25 cellular contexts compared by ENCODE assay signal in genomic region chr17:17093764-17094163, GRCh38. TPM values are rescaled to one million over a fixed set of nuclear protein-coding genes. Genes with fewer than 3 reads are reported as not detected.
DNase-seq lines count a peak whose midpoint lies in the region; ATAC-seq, FAIRE-seq and TF ChIP-seq lines count a peak whose summit lies in the region.
"Had no signal": no experiment of that assay in that cellular context is flagged by ENCODE, and none has a peak within 500 bp of the region (broad histone marks: within the 10 kb centered on the region; RNA-seq: fewer than 3 reads in every experiment).

No MANE protein-coding gene starts in this region.

- H3K9me3 ChIP-seq in mammary epithelial cell (replicated peaks; ENCODE audit: insufficient read depth, low read length) (no peaks in the 10 kb centered on the region), kidney (ENCODE audit: control insufficient read depth in 1 of 2, low read length in 2 of 2) (no peaks in the 10 kb centered on the region), tibial artery (no peaks in the 10 kb centered on the region)
- H3K9me3 ChIP-seq in naive thymus-derived CD4-positive, alpha-beta T cell (ENCODE audit: control insufficient read depth in 2 of 3, low read length in 3 of 3), result no peaks in the 10 kb centered on the region
- H3K9me3 ChIP-seq: A549, breast epithelium, neutrophil, vagina had no signal

- BruUV-seq in MCF 10A (replicated peaks; lab: Mats Ljungman, UMichigan) (no TSS peak), mammary epithelial cell (replicated peaks; lab: Mats Ljungman, UMichigan) (no TSS peak)

- H2AFZ ChIP-seq in mammary epithelial cell (ENCODE audit: low read depth, low read length), result no peak overlapping the region

- H3K9ac ChIP-seq in mammary epithelial cell (ENCODE audit: insufficient read depth, low read length), result no peak overlapping the region
- H3K9ac ChIP-seq in kidney (ENCODE audit: low read length in 2 of 2), result peak overlapping the region; percentile 8 to 46

- peak overlapping the region; percentile 34 for H3K27ac Mint-ChIP-seq in MCF 10A (ENCODE audit: low read depth, unreplicated experiment)
- H3K27ac Mint-ChIP-seq in activated T-helper 17 cell treated with anti-CD3 and anti-CD28 coated beads, Interleukin-2, amount 50 U/mL, for 72 hours, result peak overlapping the region; percentile 62
- peak overlapping the region in 2 of 9 donors; percentile 7 to 25 for H3K27ac Mint-ChIP-seq in naive thymus-derived CD4-positive, alpha-beta T cell

- CTCF ChIA-PET in MCF 10A (lab: Yijun Ruan, JAX), result interaction anchor here (0.6 kb wide), 1 partner anchor 107 kb away, joined by 3 read pairs; no protein-coding TSS in a partner anchor
- CTCF ChIA-PET in mammary epithelial cell (lab: Charles Lee; ENCODE audit: low non-redundant PET), result no interaction called here
- CTCF ChIA-PET in naive thymus-derived CD4-positive, alpha-beta T cell (lab: Charles Lee), result no interaction called here

- POLR2A ChIA-PET in MCF 10A (lab: Yijun Ruan, JAX), result interaction anchor here (1.6 kb wide), 1 partner anchor 14 kb away, joined by 4 read pairs; no protein-coding TSS in a partner anchor
- POLR2A ChIA-PET in naive thymus-derived CD4-positive, alpha-beta T cell (lab: Charles Lee), result no interaction called here

- H4K20me1 ChIP-seq in mammary epithelial cell (ENCODE audit: insufficient read depth, low read length), result no peaks in the 10 kb centered on the region

- dilution Hi-C loops in mammary epithelial cell (cut with HindIII; ENCODE audit: low sequenced_read_pairs), result no loop called here

- peaks cover 49% of the 10 kb centered on the region for H3K4me1 Mint-ChIP-seq in MCF 10A (ENCODE audit: insufficient read depth, unreplicated experiment)
- peaks cover 33% of the 10 kb centered on the region for H3K4me1 Mint-ChIP-seq in activated T-helper 17 cell treated with anti-CD3 and anti-CD28 coated beads, Interleukin-2, amount 50 U/mL, for 72 hours
- peaks cover 18 to 46% (median 30%) of the 10 kb centered on the region in 7 donors for H3K4me1 Mint-ChIP-seq in naive thymus-derived CD4-positive, alpha-beta T cell

- DNase-seq in MCF 10A (ENCODE audit: unreplicated experiment) (no peak), mammary epithelial cell (no peak), kidney (no peak), tibial artery (no peak), LoVo (ENCODE audit: low spot score) (no peak)
- no peak for DNase-seq in naive thymus-derived CD4-positive, alpha-beta T cell
- DNase-seq: activated CD4-positive, alpha-beta T cell treated with anti-CD3 and anti-CD28 coated beads for 48 hours; activated CD8-positive, alpha-beta memory T cell treated with anti-CD3 and anti-CD28 coated beads, Interleukin-2, amount 50 U/mL, for 48 hours; activated effector memory CD4-positive, alpha-beta T cell treated with Interleukin-2 at 50 U/mL for 16 hours; C1 segment of cervical spinal cord; DMS153; foreskin keratinocyte; NCI-H1694 treated with DMSO at 0.1 percent for 48 hours; NCI-H69; SHP77; substantia nigra; SW 1271 had no signal

- H3K27me3 ChIP-seq in mammary epithelial cell (ENCODE audit: insufficient read depth, low read length) (no peaks in the 10 kb centered on the region), tibial artery (no peaks in the 10 kb centered on the region)
- no peaks in the 10 kb centered on the region for H3K27me3 ChIP-seq in naive thymus-derived CD4-positive, alpha-beta T cell (ENCODE audit: control insufficient read depth in 2 of 2, insufficient read depth in 2 of 2, low read length in 2 of 2)
- H3K27me3 ChIP-seq: breast epithelium, foreskin keratinocyte, neutrophil, vagina had no signal

- H3K27me3 Mint-ChIP-seq in MCF 10A (ENCODE audit: insufficient read depth, unreplicated experiment), result no peaks in the 10 kb centered on the region
- H3K27me3 Mint-ChIP-seq in activated T-helper 17 cell treated with anti-CD3 and anti-CD28 coated beads, Interleukin-2, amount 50 U/mL, for 72 hours, result no peaks in the 10 kb centered on the region
- H3K27me3 Mint-ChIP-seq in naive thymus-derived CD4-positive, alpha-beta T cell, result no peaks in the 10 kb centered on the region

- H3K36me3 ChIP-seq in mammary epithelial cell (ENCODE audit: insufficient read depth, low read length), result peaks cover 25% of the 10 kb centered on the region
- H3K36me3 ChIP-seq in kidney (ENCODE audit: control insufficient read depth in 1 of 2, insufficient read depth in 2 of 2, low read length in 2 of 2), result no peaks in the 10 kb centered on the region
- peaks cover 0 to 5% (median 0%) of the 10 kb centered on the region in 3 donors for H3K36me3 ChIP-seq in tibial artery
- H3K36me3 ChIP-seq in naive thymus-derived CD4-positive, alpha-beta T cell (ENCODE audit: control insufficient read depth in 2 of 3, insufficient read depth in 3 of 3, low read length in 3 of 3), result peaks cover 0 to 13% (median 0%) of the 10 kb centered on the region in 3 experiments
- H3K36me3 ChIP-seq: breast epithelium, neutrophil, vagina had no signal

- H3K27ac ChIP-seq in mammary epithelial cell (ENCODE audit: insufficient read depth, low read depth, low read length) (no peak overlapping the region), kidney (ENCODE audit: low read depth in 2 of 2, low read length in 2 of 2) (no peak overlapping the region), tibial artery (peak overlapping the region; percentile 77 to 84)
- no peak overlapping the region for H3K27ac ChIP-seq in naive thymus-derived CD4-positive, alpha-beta T cell (ENCODE audit: low read depth, low read length)
- H3K27ac ChIP-seq: foreskin keratinocyte, neutrophil, vagina had no signal

- peaks cover 24% of the 10 kb centered on the region for H3K36me3 Mint-ChIP-seq in MCF 10A (ENCODE audit: insufficient read depth, unreplicated experiment)
- H3K36me3 Mint-ChIP-seq in activated T-helper 17 cell treated with anti-CD3 and anti-CD28 coated beads, Interleukin-2, amount 50 U/mL, for 72 hours (ENCODE audit: low read depth), result peaks cover 19% of the 10 kb centered on the region
- peaks cover 0 to 36% (median 0%) of the 10 kb centered on the region in 5 donors for H3K36me3 Mint-ChIP-seq in naive thymus-derived CD4-positive, alpha-beta T cell

- H3K4me3 ChIP-seq in mammary epithelial cell (replicated peaks in 1 of 3; ENCODE audit: insufficient read depth in 1 of 3, low read depth in 2 of 3, low read length in 3 of 3) (no peak overlapping the region), kidney (ENCODE audit: low read length in 2 of 2) (no peak overlapping the region), tibial artery (no peak overlapping the region)
- H3K4me3 ChIP-seq in naive thymus-derived CD4-positive, alpha-beta T cell (ENCODE audit: low read length), result no peak overlapping the region
- H3K4me3 ChIP-seq: A549, breast epithelium, vagina had no signal

- no peak for TF ChIP-seq CTCF in MCF 10A (IDR thresholded peaks at IDR 0.05; ENCODE audit: unreplicated experiment)
- TF ChIP-seq CTCF in mammary epithelial cell (conservative IDR thresholded peaks at IDR 0.05 in 1 of 2, IDR thresholded peaks at IDR 0.05 in 1 of 2; ENCODE audit: extremely low read depth in 1 of 2, insufficient read depth in 1 of 2, low read depth in 1 of 2, low read length in 2 of 2), result no peak
- no peak for TF ChIP-seq CTCF in kidney (IDR thresholded peaks at IDR 0.05; ENCODE audit: borderline replicate concordance, extremely low read depth, insufficient read depth)
- no peak for TF ChIP-seq CTCF in tibial artery (IDR thresholded peaks at IDR 0.05)

- intact Hi-C loops in MCF 10A (cut with micrococcal nuclease), result no loop called here
- intact Hi-C loops in mammary epithelial cell (cut with micrococcal nuclease), result no loop called here
- intact Hi-C loops in kidney (cut with DNase I), result no loop called here
- intact Hi-C loops in tibial artery (cut with DNase I; ENCODE audit: low total_unique reads), result no loop called here
- intact Hi-C loops in naive thymus-derived CD4-positive, alpha-beta T cell (cut with micrococcal nuclease), result no loop called here

- no peaks in the 10 kb centered on the region for H3K9me3 Mint-ChIP-seq in MCF 10A (ENCODE audit: unreplicated experiment)
- H3K9me3 Mint-ChIP-seq in activated T-helper 17 cell treated with anti-CD3 and anti-CD28 coated beads, Interleukin-2, amount 50 U/mL, for 72 hours, result no peaks in the 10 kb centered on the region
- H3K9me3 Mint-ChIP-seq in naive thymus-derived CD4-positive, alpha-beta T cell, result peaks cover 0 to 1% (median 0%) of the 10 kb centered on the region in 11 donors

- no peak overlapping the region for H3K4me3 Mint-ChIP-seq in MCF 10A (ENCODE audit: unreplicated experiment)
- H3K4me3 Mint-ChIP-seq in activated T-helper 17 cell treated with anti-CD3 and anti-CD28 coated beads, Interleukin-2, amount 50 U/mL, for 72 hours, result no peak overlapping the region
- H3K4me3 Mint-ChIP-seq in naive thymus-derived CD4-positive, alpha-beta T cell, result no peak overlapping the region

- peaks cover 100% of the 10 kb centered on the region for H3K79me2 ChIP-seq in mammary epithelial cell (ENCODE audit: insufficient read depth, low read length)

- ATAC-seq in activated T-helper 17 cell treated with anti-CD3 and anti-CD28 coated beads, Interleukin-2, amount 50 U/mL, for 72 hours (replicated peaks), result no peak
- no peak for ATAC-seq in HG03520 (IDR thresholded peaks at IDR 0.05; ENCODE audit: unreplicated experiment)
- ATAC-seq in naive thymus-derived CD4-positive, alpha-beta T cell, result no peak
- ATAC-seq: A549, foreskin keratinocyte had no signal

- WGBS in mammary epithelial cell (ENCODE audit: low coverage, missing lambda C conversion rate), result 98% methylated on average over 5 of the region's 5 CpGs

- no peak overlapping the region for H3K4me2 ChIP-seq in mammary epithelial cell (ENCODE audit: insufficient read depth, low read depth, low read length)
- H3K4me2 ChIP-seq: A549 had no signal

- H3K4me1 ChIP-seq in mammary epithelial cell (ENCODE audit: insufficient read depth, low read length), result peaks cover 51% of the 10 kb centered on the region
- peaks cover 52 to 57% of the 10 kb centered on the region in 2 donors for H3K4me1 ChIP-seq in kidney (ENCODE audit: control insufficient read depth in 1 of 2, insufficient read depth in 1 of 2, low read depth in 1 of 2, low read length in 2 of 2)
- peaks cover 0 to 99% (median 73%) of the 10 kb centered on the region in 4 donors for H3K4me1 ChIP-seq in tibial artery
- no peaks in the 10 kb centered on the region for H3K4me1 ChIP-seq in naive thymus-derived CD4-positive, alpha-beta T cell (ENCODE audit: control insufficient read depth in 2 of 2, insufficient read depth in 2 of 2, low read length in 2 of 2)

- in situ Hi-C loops in mammary epithelial cell (cut with MboI; ENCODE audit: low sequenced_read_pairs in 2 of 2), result no loop called here

- no peak for FAIRE-seq in kidney (lab: Jason Lieb, UNC)
- FAIRE-seq: A549, G401.6, TTC549 had no signal

RNA-seq across cellular contexts. Expression of gene MPRIP, which starts 51.5 kb away (rescaled TPM):
- 214 and 230 TPM in 2 replicates for total RNA-seq in MCF 10A (2022)
- total RNA-seq in mammary epithelial cell, result 100 to 1,000 TPM; 168 to 352 TPM
- 171 TPM for polyA plus RNA-seq in mammary epithelial cell
- polyA minus RNA-seq in mammary epithelial cell, result 766 TPM
- total RNA-seq in activated T-helper 17 cell treated with anti-CD3 and anti-CD28 coated beads, Interleukin-2, amount 50 U/mL, for 72 hours, result 100 to 1,000 TPM; 204 to 207 TPM
- total RNA-seq in kidney, result 250 TPM
- 120 TPM for polyA plus RNA-seq in kidney (ENCODE audit: insufficient read depth, low read depth, low replicate concordance)
- 100 to 1,000 TPM; 191 to 259 (median 199) TPM for total RNA-seq in naive thymus-derived CD4-positive, alpha-beta T cell
- 10 to 100 TPM; 18.6 to 30.0 TPM for polyA plus RNA-seq in naive thymus-derived CD4-positive, alpha-beta T cell

Comparison
In these comparisons a context has a peak if more than half of its experiments do, and no peak if none do; other contexts are left out.
1. H3K27ac ChIP-seq: peak in tibial artery (2 of 2); none in mammary epithelial cell (single experiment), kidney (0 of 2) and naive thymus-derived CD4-positive, alpha-beta T cell (single experiment).